ENCODE assay signal across 13 cellular contexts in genomic region chr13:35729926-35730627, GRCh38.
DNase-seq lines count a peak whose midpoint lies in the region; ATAC-seq and TF ChIP-seq lines count a peak whose summit lies in the region.
"Had no signal": no experiment of that assay in that cellular context is flagged by ENCODE, and none has a peak within 500 bp of the region (broad histone marks: within the 10 kb centered on the region; RNA-seq: fewer than 3 reads in every experiment).

No MANE protein-coding gene starts in this region.

- no peak for TF ChIP-seq CTCF in KMS-11 (conservative IDR thresholded peaks at IDR 0.05; ENCODE audit: low read depth, low read length)
- TF ChIP-seq CTCF in psoas muscle (IDR thresholded peaks at IDR 0.05) = no peak
- TF ChIP-seq CTCF in hepatocyte (IDR thresholded peaks at IDR 0.05; ENCODE audit: poor library complexity) = no peak

- H3K4me2 ChIP-seq in KMS-11 = peak overlapping the region; percentile 50; the same call in 1 of the 2 replicates
- no peak overlapping the region for H3K4me2 ChIP-seq in hepatocyte
- H3K4me2 ChIP-seq: neural progenitor cell had no signal

- intact Hi-C loops in psoas muscle (cut with DNase I) = loop anchor here in 1 of 2 donors (10.0 kb wide), 1 partner anchor 515 kb away; no protein-coding TSS in a partner anchor

- no peaks in the 10 kb centered on the region for H3K27me3 ChIP-seq in KMS-11 (ENCODE audit: insufficient read depth, low read depth)
- H3K27me3 ChIP-seq in psoas muscle (ENCODE audit: insufficient read depth in 3 of 3, low read length in 2 of 3) = no peaks in the 10 kb centered on the region
- H3K27me3 ChIP-seq in hepatocyte = no peaks in the 10 kb centered on the region
- H3K27me3 ChIP-seq: left lung, neural progenitor cell had no signal

- peak; percentile 49 to 84 for DNase-seq in psoas muscle
- DNase-seq in hepatocyte (ENCODE audit: low spot score) = no peak
- DNase-seq in D341Med (ENCODE audit: low spot score) = no peak
- DNase-seq: left lung; NCI-H2029 treated with DMSO at 0.1 percent for 48 hours; stimulated activated naive B cell treated with anti-CD40 and anti-IgM and Interleukin-4, amounts not matched to agents 10 μg/mL and 1 μg/mL and 100 μg/mL, for 72 hours had no signal

- no peaks in the 10 kb centered on the region for H3K79me2 ChIP-seq in KMS-11 (ENCODE audit: insufficient read depth, low read depth)
- H3K79me2 ChIP-seq in hepatocyte = no peaks in the 10 kb centered on the region

- H3K27ac ChIP-seq in KMS-11 (peak overlapping the region; percentile 68), psoas muscle (no peak overlapping the region), hepatocyte (no peak overlapping the region)
- H3K27ac ChIP-seq: left lung, neural progenitor cell had no signal

- H3K36me3 ChIP-seq in KMS-11 (ENCODE audit: insufficient read depth) (no peaks in the 10 kb centered on the region), psoas muscle (ENCODE audit: insufficient read depth in 1 of 2, low read depth in 1 of 2) (no peaks in the 10 kb centered on the region), hepatocyte (replicated peaks; ENCODE audit: insufficient read depth, low read depth) (no peaks in the 10 kb centered on the region)
- H3K36me3 ChIP-seq: left lung, neural progenitor cell had no signal

- no peaks in the 10 kb centered on the region for H3K9me3 ChIP-seq in psoas muscle
- no peaks in the 10 kb centered on the region for H3K9me3 ChIP-seq in hepatocyte (ENCODE audit: low read depth)
- H3K9me3 ChIP-seq: left lung had no signal

- H3K9me2 ChIP-seq in hepatocyte (replicated peaks; ENCODE audit: insufficient read depth) = no peaks in the 10 kb centered on the region

- peak overlapping the region; percentile 57; the same call in 1 of the 2 replicates for H3K9ac ChIP-seq in KMS-11
- H3K9ac ChIP-seq: neural progenitor cell had no signal

- no peaks in the 10 kb centered on the region for H4K20me1 ChIP-seq in KMS-11 (ENCODE audit: insufficient read depth)
- no peaks in the 10 kb centered on the region for H4K20me1 ChIP-seq in hepatocyte (ENCODE audit: insufficient read depth, poor library complexity, severe bottlenecking)

- H3K4me3 ChIP-seq in KMS-11 (IDR thresholded peaks at IDR 0.05; ENCODE audit: insufficient read depth, low read depth, low read length) = no peak overlapping the region
- no peak overlapping the region for H3K4me3 ChIP-seq in psoas muscle
- no peak overlapping the region for H3K4me3 ChIP-seq in hepatocyte
- H3K4me3 ChIP-seq: left lung, neural progenitor cell had no signal

- ATAC-seq in GM19351 (IDR thresholded peaks at IDR 0.05; ENCODE audit: unreplicated experiment) (peak; percentile 83), HG02759 (IDR thresholded peaks at IDR 0.05; ENCODE audit: unreplicated experiment) (peak; percentile 70), psoas muscle (peak; percentile 29 to 66 (median 53)), GM19328 (IDR thresholded peaks at IDR 0.05; ENCODE audit: unreplicated experiment) (no peak), GM18511 (IDR thresholded peaks at IDR 0.05; ENCODE audit: unreplicated experiment) (no peak)
- ATAC-seq: HCT116; left lung; stimulated activated naive B cell treated with anti-CD40 and anti-IgM and Interleukin-4, amounts not matched to agents 10 μg/mL and 1 μg/mL and 100 μg/mL, for 72 hours had no signal

- H3K4me1 ChIP-seq in KMS-11 (ENCODE audit: low read depth, poor library complexity, severe bottlenecking) (peaks cover 22% of the 10 kb centered on the region), psoas muscle (peaks cover 13% of the 10 kb centered on the region), hepatocyte (ENCODE audit: insufficient read depth) (peaks cover 4% of the 10 kb centered on the region)
- H3K4me1 ChIP-seq: left lung had no signal

- 33 to 48% (median 38%) methylated on average over 5 of the region's 5 CpGs for WGBS in psoas muscle, 3 donors
- 91% methylated on average over 5 of the region's 5 CpGs for WGBS in hepatocyte (ENCODE audit: low lambda C conversion rate, missing lambda C conversion rate)

- H2AFZ ChIP-seq in KMS-11 (ENCODE audit: low read depth) (peak overlapping the region; percentile 78), hepatocyte (no peak overlapping the region)
- H2AFZ ChIP-seq: neural progenitor cell had no signal

Comparison
In these comparisons a context has a peak if more than half of its experiments do, and no peak if none do; other contexts are left out.
1. ATAC-seq: peak in GM19351 (single experiment), HG02759 (single experiment) and psoas muscle (4 of 4); none in GM19328 (single experiment) and GM18511 (single experiment).
2. DNase-seq: peak in psoas muscle (2 of 2); none in hepatocyte (single experiment) and D341Med (single experiment).